9 cellular contexts compared by ENCODE assay signal in the genomic region with DNA sequence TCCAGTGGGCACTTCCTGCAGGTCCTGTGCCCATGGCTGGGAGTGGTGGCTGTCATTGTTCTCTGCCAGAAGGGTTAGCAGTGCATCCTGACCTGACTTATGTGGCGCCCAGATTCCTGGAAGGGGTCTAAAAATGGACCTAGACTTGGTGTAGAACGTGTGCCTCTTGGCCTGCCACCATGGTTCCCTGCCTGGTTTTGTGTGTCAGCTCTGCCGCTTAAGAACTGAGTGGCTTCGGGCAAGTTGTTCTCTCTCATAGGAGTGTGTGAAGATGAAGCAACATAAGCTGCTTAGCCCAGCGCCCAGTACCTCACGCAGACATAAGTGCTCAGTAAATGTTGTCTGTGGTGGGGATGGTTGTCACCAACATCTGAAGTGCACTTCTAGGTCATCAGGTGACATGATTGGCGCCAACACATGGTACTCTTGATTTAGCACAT. TPM values are rescaled to one million over a fixed set of nuclear protein-coding genes. Genes with fewer than 3 reads are reported as not detected.
DNase-seq lines count a peak whose midpoint lies in the region; ATAC-seq and TF ChIP-seq lines count a peak whose summit lies in the region.
"Had no signal": no experiment of that assay in that cellular context is flagged by ENCODE, and none has a peak within 500 bp of the region (broad histone marks: within the 10 kb centered on the region; RNA-seq: fewer than 3 reads in every experiment).

No MANE protein-coding gene starts in this region.

- H3K27ac ChIP-seq in left lung (peak overlapping the region; percentile 68 to 87), uterus (peak overlapping the region; percentile 69 to 86)

- no peaks in the 10 kb centered on the region for H3K27me3 Mint-ChIP-seq in activated naive CD4-positive, alpha-beta T cell treated with anti-CD3 and anti-CD28 coated beads, Interleukin-2, amount 50 U/mL, for 24 hours

- peaks cover 0 to 69% of the 10 kb centered on the region in 2 donors for H3K36me3 ChIP-seq in left lung
- no peaks in the 10 kb centered on the region for H3K36me3 ChIP-seq in uterus

- H3K27ac Mint-ChIP-seq in activated naive CD4-positive, alpha-beta T cell treated with anti-CD3 and anti-CD28 coated beads, Interleukin-2, amount 50 U/mL, for 24 hours: peak overlapping the region; percentile 99
- peak overlapping the region; percentile 97 to 100 for H3K27ac Mint-ChIP-seq in activated naive CD4-positive, alpha-beta T cell treated with anti-CD3 and anti-CD28 coated beads, Interleukin-2, amount 50 U/mL, for 72 hours

- no peak overlapping the region for H3K4me3 ChIP-seq in left lung
- no peak overlapping the region for H3K4me3 ChIP-seq in uterus
- H3K4me3 ChIP-seq: BLaER1 treated with 17β-estradiol and CSF1 and Interleukin-3, amounts not matched to agents 10 nM and 100 nM had no signal

- intact Hi-C loops in left lung (cut with DNase I): no loop called here
- intact Hi-C loops in uterus (cut with DNase I; ENCODE audit: low total_unique reads): no loop called here

- H3K4me3 Mint-ChIP-seq in activated naive CD4-positive, alpha-beta T cell treated with anti-CD3 and anti-CD28 coated beads, Interleukin-2, amount 50 U/mL, for 24 hours: no peak overlapping the region

- TF ChIP-seq CTCF in left lung (IDR thresholded peaks at IDR 0.05) (no peak), uterus (IDR thresholded peaks at IDR 0.05) (no peak)

- no peak for ATAC-seq in activated naive CD4-positive, alpha-beta T cell treated with anti-CD3 and anti-CD28 coated beads, Interleukin-2, amount 50 U/mL, for 72 hours
- ATAC-seq in left lung (peak; percentile 82), HG02763 (IDR thresholded peaks at IDR 0.05; ENCODE audit: unreplicated experiment) (no peak)

- H3K4me1 ChIP-seq in left lung (peaks cover 32 to 59% of the 10 kb centered on the region in 2 donors), uterus (no peaks in the 10 kb centered on the region)

- H3K9me3 ChIP-seq in left lung (no peaks in the 10 kb centered on the region), uterus (no peaks in the 10 kb centered on the region)

- H3K27me3 ChIP-seq in left lung: no peaks in the 10 kb centered on the region
- no peaks in the 10 kb centered on the region for H3K27me3 ChIP-seq in uterus
- H3K27me3 ChIP-seq: BLaER1 treated with 17β-estradiol and CSF1 and Interleukin-3, amounts not matched to agents 10 nM and 100 nM had no signal

- H3K4me1 Mint-ChIP-seq in activated naive CD4-positive, alpha-beta T cell treated with anti-CD3 and anti-CD28 coated beads, Interleukin-2, amount 50 U/mL, for 24 hours: peaks cover 80% of the 10 kb centered on the region

- DNase-seq in activated naive CD4-positive, alpha-beta T cell treated with anti-CD3 and anti-CD28 coated beads, Interleukin-2, amount 50 U/mL, for 16 hours: no peak
- DNase-seq in activated naive CD4-positive, alpha-beta T cell treated with anti-CD3 and anti-CD28 coated beads, Interleukin-2, amount 50 U/mL, for 72 hours (ENCODE audit: low spot score in 2 of 2): no peak
- DNase-seq in left lung (peak in 1 of 2 donors; percentile 66), uterus (no peak), SIG-M5 treated with dmso at 0.1 percent for 504 hours (lab: John Stamatoyannopoulos, UW; ENCODE audit: unreplicated experiment) (no peak), retina (no peak)

- no peak for TF ChIP-seq POLR2A in uterus (IDR thresholded peaks at IDR 0.05)

- no peaks in the 10 kb centered on the region for H3K9me3 Mint-ChIP-seq in activated naive CD4-positive, alpha-beta T cell treated with anti-CD3 and anti-CD28 coated beads, Interleukin-2, amount 50 U/mL, for 24 hours
- peaks cover 0 to 4% of the 10 kb centered on the region in 2 donors for H3K9me3 Mint-ChIP-seq in activated naive CD4-positive, alpha-beta T cell treated with anti-CD3 and anti-CD28 coated beads, Interleukin-2, amount 50 U/mL, for 72 hours

- peaks cover 20% of the 10 kb centered on the region for H3K36me3 Mint-ChIP-seq in activated naive CD4-positive, alpha-beta T cell treated with anti-CD3 and anti-CD28 coated beads, Interleukin-2, amount 50 U/mL, for 24 hours
- H3K36me3 Mint-ChIP-seq in activated naive CD4-positive, alpha-beta T cell treated with anti-CD3 and anti-CD28 coated beads, Interleukin-2, amount 50 U/mL, for 72 hours: peaks cover 26 to 83% of the 10 kb centered on the region in 2 donors

RNA-seq across cellular contexts. Expression of gene PTPN1, which starts 52.1 kb away (rescaled TPM):
- 100 to 1,000 TPM in 1 of 2 donors, 10 to 100 TPM in 1; 52.6 to 113 TPM for total RNA-seq in activated naive CD4-positive, alpha-beta T cell treated with anti-CD3 and anti-CD28 coated beads, Interleukin-2, amount 50 U/mL, for 72 hours
- total RNA-seq in left lung (10 to 100 TPM; 70.7 to 98.6 TPM), uterus (10 to 100 TPM; 14.1 to 33.9 (median 20.2) TPM)
